Comparison of ENCODE assay signal across 10 cellular contexts in genomic region chr2:32772623-32773221, GRCh38.
DNase-seq lines count a peak whose midpoint lies in the region; ATAC-seq, FAIRE-seq and TF ChIP-seq lines count a peak whose summit lies in the region.
"Had no signal": no experiment of that assay in that cellular context is flagged by ENCODE, and none has a peak within 500 bp of the region (broad histone marks: within the 10 kb centered on the region; RNA-seq: fewer than 3 reads in every experiment).

No MANE protein-coding gene starts in this region.

- H3K4me3 Mint-ChIP-seq in activated naive CD8-positive, alpha-beta T cell treated with anti-CD3 and anti-CD28 coated beads for 36 hours, result no peak overlapping the region
- H3K4me3 Mint-ChIP-seq in activated CD4-positive, alpha-beta T cell treated with anti-CD3 and anti-CD28 coated beads, Interleukin-2, amount 10 ng/mL, durations not matched to agents 24 days and 14 days, result no peak overlapping the region
- H3K4me3 Mint-ChIP-seq: IgD-negative memory B cell, naive B cell had no signal

- H3K36me3 Mint-ChIP-seq in activated naive CD8-positive, alpha-beta T cell treated with anti-CD3 and anti-CD28 coated beads for 36 hours, result peaks cover 34% of the 10 kb centered on the region
- peaks cover 4% of the 10 kb centered on the region for H3K36me3 Mint-ChIP-seq in activated CD4-positive, alpha-beta T cell treated with anti-CD3 and anti-CD28 coated beads, Interleukin-2, amount 10 ng/mL, durations not matched to agents 24 days and 14 days (ENCODE audit: low read depth)

- peaks cover 2% of the 10 kb centered on the region for H3K4me1 Mint-ChIP-seq in activated naive CD8-positive, alpha-beta T cell treated with anti-CD3 and anti-CD28 coated beads for 36 hours
- H3K4me1 Mint-ChIP-seq in activated CD4-positive, alpha-beta T cell treated with anti-CD3 and anti-CD28 coated beads, Interleukin-2, amount 10 ng/mL, durations not matched to agents 24 days and 14 days, result peaks cover 2% of the 10 kb centered on the region
- H3K4me1 Mint-ChIP-seq: naive B cell had no signal

- H3K9me3 ChIP-seq in lung (ENCODE audit: control insufficient read depth in 2 of 2, insufficient read depth in 1 of 2, low read length in 1 of 2), result no peaks in the 10 kb centered on the region

- ATAC-seq in lung (ENCODE audit: insufficient read depth, low FRiP score), result no peak

- peaks cover 0 to 2% of the 10 kb centered on the region in 2 donors for H3K36me3 ChIP-seq in lung (ENCODE audit: control insufficient read depth in 2 of 2, insufficient read depth in 2 of 2, low read length in 2 of 2)

- H3K27ac ChIP-seq in lung (ENCODE audit: low read depth in 1 of 2, low read length in 1 of 2), result peak overlapping the region in 1 of 2 donors; percentile 18

- FAIRE-seq in H54 (lab: Jason Lieb, UNC), result peak; percentile 94

- no peaks in the 10 kb centered on the region for H3K27me3 Mint-ChIP-seq in activated naive CD8-positive, alpha-beta T cell treated with anti-CD3 and anti-CD28 coated beads for 36 hours
- no peaks in the 10 kb centered on the region for H3K27me3 Mint-ChIP-seq in activated CD4-positive, alpha-beta T cell treated with anti-CD3 and anti-CD28 coated beads, Interleukin-2, amount 10 ng/mL, durations not matched to agents 24 days and 14 days
- H3K27me3 Mint-ChIP-seq: IgD-negative memory B cell, naive B cell had no signal

- 60 to 63% methylated on average over 4 of the region's 4 CpGs for WGBS in lung, 2 donors

- peaks cover 1% of the 10 kb centered on the region for H3K9me3 Mint-ChIP-seq in activated naive CD8-positive, alpha-beta T cell treated with anti-CD3 and anti-CD28 coated beads for 36 hours
- no peaks in the 10 kb centered on the region for H3K9me3 Mint-ChIP-seq in activated CD4-positive, alpha-beta T cell treated with anti-CD3 and anti-CD28 coated beads, Interleukin-2, amount 10 ng/mL, durations not matched to agents 24 days and 14 days
- H3K9me3 Mint-ChIP-seq: IgD-negative memory B cell, naive B cell had no signal

- no peaks in the 10 kb centered on the region for H3K27me3 ChIP-seq in lung (ENCODE audit: control insufficient read depth, insufficient read depth)

- H3K4me3 ChIP-seq in lung, result no peak overlapping the region

- DNase-seq in COLO829 (ENCODE audit: low spot score) (peak; percentile 35), H54 (ENCODE audit: insufficient read length, low spot score) (peak; percentile 12), NCI-H82 (lab: John Stamatoyannopoulos, UW) (peak; percentile 64), ecto neural progenitor cell (ENCODE audit: low spot score) (peak; percentile 51), lung (ENCODE audit: low spot score) (no peak)
- DNase-seq in activated naive CD8-positive, alpha-beta T cell treated with anti-CD3 and anti-CD28 coated beads for 36 hours, result no peak
- DNase-seq in activated CD4-positive, alpha-beta T cell treated with anti-CD3 and anti-CD28 coated beads, Interleukin-2, amount 50 U/mL, for 4 hours, result no peak
- DNase-seq in activated CD4-positive, alpha-beta T cell treated with anti-CD3 and anti-CD28 coated beads, Interleukin-2, amount 10 ng/mL, durations not matched to agents 24 days and 14 days, result no peak
- DNase-seq: naive B cell had no signal

- no peak overlapping the region for H3K27ac Mint-ChIP-seq in activated naive CD8-positive, alpha-beta T cell treated with anti-CD3 and anti-CD28 coated beads for 36 hours
- no peak overlapping the region for H3K27ac Mint-ChIP-seq in activated CD4-positive, alpha-beta T cell treated with anti-CD3 and anti-CD28 coated beads, Interleukin-2, amount 10 ng/mL, durations not matched to agents 24 days and 14 days

- peaks cover 0 to 22% of the 10 kb centered on the region in 2 donors for H3K4me1 ChIP-seq in lung (ENCODE audit: control insufficient read depth in 2 of 2, insufficient read depth in 2 of 2, low read length in 2 of 2)

- intact Hi-C loops in activated CD4-positive, alpha-beta T cell treated with anti-CD3 and anti-CD28 coated beads, Interleukin-2, amount 10 ng/mL, durations not matched to agents 24 days and 14 days (cut with micrococcal nuclease), result loop anchor here (5.0 to 10.0 kb wide), 3 partner anchors 175 to 810 kb away; partner anchors contain the start of gene LTBP1

- TF ChIP-seq CTCF in lung (IDR thresholded peaks at IDR 0.05; ENCODE audit: control extremely low read depth, extremely low read depth), result peak; percentile 26

- TF ChIP-seq POLR2A in H54 (IDR thresholded peaks at IDR 0.05; ENCODE audit: low read depth, low read length), result no peak

Comparison
In these comparisons a context has a peak if more than half of its experiments do, and no peak if none do; other contexts are left out.
1. DNase-seq: peak in COLO829 (single experiment), H54 (single experiment), NCI-H82 (single experiment) and ecto neural progenitor cell (single experiment); none in lung (single experiment), activated naive CD8-positive, alpha-beta T cell treated with anti-CD3 and anti-CD28 coated beads for 36 hours (single experiment), activated CD4-positive, alpha-beta T cell treated with anti-CD3 and anti-CD28 coated beads, Interleukin-2, amount 50 U/mL, for 4 hours (0 of 2) and activated CD4-positive, alpha-beta T cell treated with anti-CD3 and anti-CD28 coated beads, Interleukin-2, amount 10 ng/mL, durations not matched to agents 24 days and 14 days (single experiment).